In the genomic region with DNA sequence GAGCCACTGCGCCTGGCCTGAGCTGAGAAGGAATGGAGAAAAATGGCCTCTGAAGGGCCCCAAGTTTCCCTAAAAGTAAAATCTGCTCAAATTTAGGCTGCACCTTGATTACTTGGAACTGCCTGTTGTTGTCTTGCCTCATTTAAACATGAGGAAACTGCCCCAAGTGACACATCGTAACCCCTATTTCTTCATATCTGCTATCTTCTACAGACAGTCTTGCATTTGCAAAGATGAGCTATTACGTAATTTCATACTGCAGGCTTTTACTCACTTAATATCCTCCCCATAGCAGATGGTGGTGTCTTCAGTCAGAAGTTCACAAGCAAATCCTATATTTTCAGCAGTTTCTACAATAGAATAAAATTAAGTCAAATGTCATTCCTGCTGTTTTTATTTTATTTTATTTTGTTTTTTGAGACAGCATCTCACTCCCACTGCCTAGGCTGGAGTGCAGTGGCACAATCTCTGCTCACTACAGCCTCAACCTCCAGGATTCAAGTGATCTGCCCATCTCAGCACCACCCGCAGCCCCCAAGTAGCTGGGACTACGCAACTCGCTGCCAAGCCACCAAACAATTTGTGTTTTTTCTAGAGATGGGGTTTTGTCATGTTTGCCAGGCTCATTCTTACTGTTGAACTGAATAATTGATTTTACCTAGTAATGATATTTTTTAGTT, we compare ENCODE assay signal across 11 cellular contexts. TPM values are rescaled to one million over a fixed set of nuclear protein-coding genes. Genes with fewer than 3 reads are reported as not detected.
DNase-seq lines count a peak whose midpoint lies in the region; ATAC-seq, FAIRE-seq and TF ChIP-seq lines count a peak whose summit lies in the region.
"Had no signal": no experiment of that assay in that cellular context is flagged by ENCODE, and none has a peak within 500 bp of the region (broad histone marks: within the 10 kb centered on the region; RNA-seq: fewer than 3 reads in every experiment).

No MANE protein-coding gene starts in this region.

- H3K9me3 ChIP-seq in pancreas: no peaks in the 10 kb centered on the region
- H3K9me3 ChIP-seq: SK-N-SH had no signal

- CTCF ChIA-PET in HEK293T (lab: Yijun Ruan, JAX): interaction anchor here (0.5 kb wide), 1 partner anchor 16 kb away, joined by 3 read pairs; no protein-coding TSS in a partner anchor

- H3K4me3 ChIP-seq in fibroblast of mammary gland (ENCODE audit: control insufficient read depth, low read depth, low read length) (no peak overlapping the region), pancreas (no peak overlapping the region)

- no peaks in the 10 kb centered on the region for H3K4me1 ChIP-seq in pancreas

- no peak for TF ChIP-seq CTCF in fibroblast of mammary gland (conservative IDR thresholded peaks at IDR 0.05; ENCODE audit: control insufficient read depth, insufficient read depth, low read depth, low read length)
- no peak for TF ChIP-seq CTCF in pancreas (IDR thresholded peaks at IDR 0.05)
- no peak for TF ChIP-seq CTCF in GM20000 (IDR thresholded peaks at IDR 0.05; ENCODE audit: extremely low read depth, missing control alignments)

- peaks cover 0 to 28% (median 5%) of the 10 kb centered on the region in 3 donors for H3K36me3 ChIP-seq in pancreas

- no peak overlapping the region for H3K27ac ChIP-seq in pancreas

- ATAC-seq in pancreas (peak in 3 of 4 donors; percentile 43 to 78 (median 68)), GM19463 (IDR thresholded peaks at IDR 0.05; ENCODE audit: unreplicated experiment) (no peak)

- DNase-seq in CD1c-positive myeloid dendritic cell (ENCODE audit: extremely low spot score): peak; percentile 85
- peak; percentile 29 for DNase-seq in RPMI7951 (ENCODE audit: low read depth)
- peak; percentile 90 for DNase-seq in fibroblast of mammary gland (ENCODE audit: low read depth)
- DNase-seq in pancreas: no peak
- DNase-seq in GM20000 (ENCODE audit: low spot score): no peak
- DNase-seq in stimulated activated CD4-positive, alpha-beta T cell treated with anti-CD3 and anti-CD28 coated beads, Interleukin-12 subunit alpha, Interleukin-12 subunit beta, amount 100 ng/mL, for 4 hours: no peak
- no peak for DNase-seq in HEK293T (ENCODE audit: extremely low spot score)
- DNase-seq: DMS79, NCI-H1436, SK-N-SH had no signal

- intact Hi-C loops in pancreas (cut with DNase I): no loop called here

- H3K27me3 ChIP-seq in pancreas: no peaks in the 10 kb centered on the region

- no peak for FAIRE-seq in pancreas (lab: Jason Lieb, UNC)

- POLR2A ChIA-PET in HEK293T (lab: Yijun Ruan, JAX): no interaction called here

- WGBS in pancreas, 2 donors: 80 to 95% methylated on average over 6 of the region's 6 CpGs

TF ChIP-seq in HEK293T, 16 proteins besides CTCF, POLR2A, EP300 and RAD21:
- TF ChIP-seq BHLHE40 (IDR thresholded peaks at IDR 0.05; ENCODE audit: borderline replicate concordance) (no peak), SP1 (IDR thresholded peaks at IDR 0.05) (no peak), FOXM1 (IDR thresholded peaks at IDR 0.05; ENCODE audit: borderline replicate concordance) (no peak), LEF1 (IDR thresholded peaks at IDR 0.05; ENCODE audit: borderline replicate concordance) (no peak), ZNF384 (IDR thresholded peaks at IDR 0.05) (no peak), HDGF (IDR thresholded peaks at IDR 0.05; ENCODE audit: borderline replicate concordance) (no peak)
- TF ChIP-seq, protein P1, sequence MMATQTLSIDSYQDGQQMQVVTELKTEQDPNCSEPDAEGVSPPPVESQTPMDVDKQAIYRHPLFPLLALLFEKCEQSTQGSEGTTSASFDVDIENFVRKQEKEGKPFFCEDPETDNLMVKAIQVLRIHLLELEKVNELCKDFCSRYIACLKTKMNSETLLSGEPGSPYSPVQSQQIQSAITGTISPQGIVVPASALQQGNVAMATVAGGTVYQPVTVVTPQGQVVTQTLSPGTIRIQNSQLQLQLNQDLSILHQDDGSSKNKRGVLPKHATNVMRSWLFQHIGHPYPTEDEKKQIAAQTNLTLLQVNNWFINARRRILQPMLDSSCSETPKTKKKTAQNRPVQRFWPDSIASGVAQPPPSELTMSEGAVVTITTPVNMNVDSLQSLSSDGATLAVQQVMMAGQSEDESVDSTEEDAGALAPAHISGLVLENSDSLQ (IDR thresholded peaks at IDR 0.05): no peak

RNA-seq across cellular contexts. Expression of gene NARS1, which starts 45.3 kb away (rescaled TPM):
- 129 and 158 TPM in 2 replicates for total RNA-seq in RPMI7951 (2014; rRNA removed; shearing (Covaris generic))
- 10 to 100 TPM; 27.8 to 62.9 (median 42.1) TPM for total RNA-seq in pancreas
- polyA plus RNA-seq in pancreas: 10 to 100 TPM; 28.9 to 46.7 TPM

Comparison
In these comparisons a context has a peak if more than half of its experiments do, and no peak if none do; other contexts are left out.
1. DNase-seq: peak in CD1c-positive myeloid dendritic cell (single experiment), RPMI7951 (single experiment) and fibroblast of mammary gland (single experiment); none in pancreas (0 of 6), GM20000 (single experiment), stimulated activated CD4-positive, alpha-beta T cell treated with anti-CD3 and anti-CD28 coated beads, Interleukin-12 subunit alpha, Interleukin-12 subunit beta, amount 100 ng/mL, for 4 hours (single experiment) and HEK293T (single experiment).